ENCODE assay signal across 20 cellular contexts in genomic region chr6:2741756-2742155, GRCh38. TPM values are rescaled to one million over a fixed set of nuclear protein-coding genes. Genes with fewer than 3 reads are reported as not detected.
DNase-seq lines count a peak whose midpoint lies in the region; ATAC-seq, FAIRE-seq and TF ChIP-seq lines count a peak whose summit lies in the region.
"Had no signal": no experiment of that assay in that cellular context is flagged by ENCODE, and none has a peak within 500 bp of the region (broad histone marks: within the 10 kb centered on the region; RNA-seq: fewer than 3 reads in every experiment).

No MANE protein-coding gene starts in this region.

- no peaks in the 10 kb centered on the region for H3K9me3 Mint-ChIP-seq in astrocyte (ENCODE audit: unreplicated experiment)
- H3K9me3 Mint-ChIP-seq in WTC11: no peaks in the 10 kb centered on the region; the same call in 1 of the 2 replicates
- H3K9me3 Mint-ChIP-seq: CD4-positive, alpha-beta T cell had no signal

- peaks cover 31% of the 10 kb centered on the region for H3K4me1 Mint-ChIP-seq in astrocyte (ENCODE audit: low read depth, unreplicated experiment)
- peaks cover 26% of the 10 kb centered on the region for H3K4me1 Mint-ChIP-seq in WTC11
- H3K4me1 Mint-ChIP-seq: B cell had no signal

- no peak for DNase-seq in right atrium auricular region (ENCODE audit: low spot score)
- DNase-seq in left ventricle myocardium superior: no peak
- peak; percentile 57 for DNase-seq in astrocyte (ENCODE audit: low read depth)
- peak; percentile 24 for DNase-seq in kidney tubule cell (ENCODE audit: low spot score)
- no peak for DNase-seq in WTC11 (ENCODE audit: low spot score)
- no peak for DNase-seq in NCI-H345 (lab: John Stamatoyannopoulos, UW)
- no peak for DNase-seq in colonic mucosa
- DNase-seq: C1 segment of cervical spinal cord; CD4-positive, alpha-beta T cell; DMS79; EL had no signal

- TF ChIP-seq CTCF in right atrium auricular region (IDR thresholded peaks at IDR 0.05): no peak
- TF ChIP-seq CTCF in astrocyte (IDR thresholded peaks at IDR 0.05; ENCODE audit: insufficient read depth, low read depth, low read length): no peak
- no peak for TF ChIP-seq CTCF in WTC11 (IDR thresholded peaks at IDR 0.05)
- TF ChIP-seq CTCF in colonic mucosa (IDR thresholded peaks at IDR 0.05): no peak

- ATAC-seq in left ventricle myocardium superior (no peak), WTC11 (no peak)
- ATAC-seq: HepG2 had no signal

- H3K27ac ChIP-seq in right atrium auricular region (peak overlapping the region; percentile 17 to 60), astrocyte (ENCODE audit: low read depth, low read length) (no peak overlapping the region), colonic mucosa (no peak overlapping the region)

- H3K36me3 Mint-ChIP-seq in astrocyte (ENCODE audit: low read depth, unreplicated experiment): no peaks in the 10 kb centered on the region
- H3K36me3 Mint-ChIP-seq in WTC11: no peaks in the 10 kb centered on the region

- H3K4me3 Mint-ChIP-seq in astrocyte (ENCODE audit: unreplicated experiment) (peak overlapping the region; percentile 7), WTC11 (no peak overlapping the region)
- H3K4me3 Mint-ChIP-seq: B cell; CD4-positive, alpha-beta T cell had no signal

- intact Hi-C loops in left ventricle myocardium superior (cut with micrococcal nuclease) (no loop called here), colonic mucosa (cut with DNase I) (no loop called here)

- H3K9me3 ChIP-seq in right atrium auricular region: no peaks in the 10 kb centered on the region
- H3K9me3 ChIP-seq in astrocyte (ENCODE audit: insufficient read depth, low read depth, low read length): no peaks in the 10 kb centered on the region
- no peaks in the 10 kb centered on the region for H3K9me3 ChIP-seq in colonic mucosa
- H3K9me3 ChIP-seq: HAP-1 had no signal

- H3K9ac ChIP-seq in astrocyte (ENCODE audit: low read length) (no peak overlapping the region), colonic mucosa (ENCODE audit: low read depth in 2 of 2, low read length in 2 of 2) (no peak overlapping the region)

- H3K4me3 ChIP-seq in right atrium auricular region (no peak overlapping the region), astrocyte (ENCODE audit: insufficient read depth, low read depth, low read length) (no peak overlapping the region), colonic mucosa (no peak overlapping the region)
- H3K4me3 ChIP-seq: HAP-1 had no signal

- H3K4me2 ChIP-seq in astrocyte (ENCODE audit: low read length): no peak overlapping the region

- H2AFZ ChIP-seq in astrocyte (ENCODE audit: low read depth, low read length): no peak overlapping the region

- H3K27me3 Mint-ChIP-seq in astrocyte (ENCODE audit: low read depth, unreplicated experiment) (no peaks in the 10 kb centered on the region), WTC11 (ENCODE audit: low read depth) (no peaks in the 10 kb centered on the region)

- H3K27me3 ChIP-seq in right atrium auricular region: no peaks in the 10 kb centered on the region
- H3K27me3 ChIP-seq in astrocyte (ENCODE audit: insufficient read depth, low read length): no peaks in the 10 kb centered on the region
- H3K27me3 ChIP-seq in colonic mucosa: no peaks in the 10 kb centered on the region

- no peak for FAIRE-seq in astrocyte (lab: Jason Lieb, UNC)
- FAIRE-seq: A204.1, G401.6, GM12891, GM19239, H1, HepG2, HTR-8/SVneo had no signal

- CTCF ChIA-PET in WTC11 (lab: Charles Lee): no interaction called here

- H3K4me1 ChIP-seq in right atrium auricular region (peaks cover 0 to 12% of the 10 kb centered on the region in 2 donors), astrocyte (ENCODE audit: insufficient read depth, low read length) (peaks cover 4% of the 10 kb centered on the region), colonic mucosa (no peaks in the 10 kb centered on the region)

- POLR2A ChIA-PET in WTC11 (lab: Charles Lee): no interaction called here

- H3K79me2 ChIP-seq in astrocyte (ENCODE audit: insufficient read depth, low read length): no peaks in the 10 kb centered on the region

- H3K36me3 ChIP-seq in right atrium auricular region (no peaks in the 10 kb centered on the region), astrocyte (ENCODE audit: insufficient read depth, low read length) (no peaks in the 10 kb centered on the region), colonic mucosa (no peaks in the 10 kb centered on the region)
- H3K36me3 ChIP-seq: HAP-1 had no signal

- H3K27ac Mint-ChIP-seq in astrocyte (ENCODE audit: unreplicated experiment) (peak overlapping the region; percentile 12), WTC11 (no peak overlapping the region)
- H3K27ac Mint-ChIP-seq: B cell; CD4-positive, alpha-beta T cell had no signal

- H4K20me1 ChIP-seq in astrocyte (ENCODE audit: insufficient read depth, low read length): no peaks in the 10 kb centered on the region

TF ChIP-seq in WTC11, 78 proteins besides CTCF, POLR2A, EP300 and RAD21 (continues in another document):
- TF ChIP-seq AFF4 (CRISPR knock-in tag; IDR thresholded peaks at IDR 0.05; ENCODE audit: borderline replicate concordance) (no peak), PRDM15 (CRISPR knock-in tag; IDR thresholded peaks at IDR 0.05) (no peak), ZNF232 (CRISPR knock-in tag; IDR thresholded peaks at IDR 0.05) (no peak), ZBTB43 (CRISPR knock-in tag; IDR thresholded peaks at IDR 0.05) (no peak), SMAD4 (CRISPR knock-in tag; IDR thresholded peaks at IDR 0.05) (no peak)

RNA-seq across cellular contexts. Expression of gene MYLK4, which starts 9.0 kb away (rescaled TPM):
- 1 to 10 TPM; 1.0 to 3.6 TPM for total RNA-seq in right atrium auricular region
- total RNA-seq in left ventricle myocardium superior: 2.5 TPM
- total RNA-seq in astrocyte: 0.23 and 0.55 TPM in 2 replicates
- 0.05 to 0.13 TPM (median 0.11 TPM) in 3 replicates for total RNA-seq in WTC11 (2021)
- total RNA-seq in colonic mucosa: under 1 TPM; 0.20 to 0.35 TPM

RNA-seq across cellular contexts. Expression of gene WRNIP1, which starts 23.4 kb away (rescaled TPM):
- total RNA-seq in right atrium auricular region (10 to 100 TPM; 51.9 to 53.5 TPM), left ventricle myocardium superior (45.1 TPM), astrocyte (31.3 and 31.5 TPM in 2 replicates), WTC11 (2021) (33.8 to 36.3 TPM (median 36.2 TPM) in 3 replicates), colonic mucosa (10 to 100 TPM; 49.9 to 53.7 TPM)

Comparison
In these comparisons a context has a peak if more than half of its experiments do, and no peak if none do; other contexts are left out.
1. DNase-seq: peak in astrocyte (single experiment) and kidney tubule cell (single experiment); none in right atrium auricular region (single experiment), left ventricle myocardium superior (single experiment), WTC11 (single experiment), NCI-H345 (single experiment) and colonic mucosa (single experiment).
2. H3K27ac ChIP-seq: peak in right atrium auricular region (2 of 2); none in astrocyte (single experiment) and colonic mucosa (single experiment).